In the genomic region with DNA sequence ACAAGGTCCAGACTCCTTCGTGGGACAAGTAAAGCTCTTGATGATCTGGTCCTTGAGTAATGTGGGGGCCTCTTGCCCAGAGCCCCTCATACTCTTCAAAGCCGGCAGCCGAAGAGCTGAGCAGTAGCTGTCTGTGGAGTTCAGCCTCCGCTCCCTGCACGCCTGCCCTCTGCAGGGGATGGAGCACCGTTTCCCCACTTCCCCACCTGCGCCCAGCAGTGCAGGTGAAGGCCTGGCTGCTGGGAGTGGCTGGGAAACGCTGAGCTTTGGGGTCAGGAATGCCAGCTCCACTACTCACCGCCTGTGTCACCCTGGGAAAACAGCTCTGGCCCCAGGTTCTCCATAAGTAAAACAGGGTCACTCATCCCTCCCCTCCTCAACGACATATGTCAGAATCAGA, we compare ENCODE assay signal across 8 cellular contexts. TPM values are rescaled to one million over a fixed set of nuclear protein-coding genes. Genes with fewer than 3 reads are reported as not detected.
A peak's percentile ranks its signal among the peaks of the same experiment; 100 is the strongest.
DNase-seq lines count a peak whose midpoint lies in the region; TF ChIP-seq lines count a peak whose summit lies in the region.
"Not testable (repeated sequence)": the region's sequence is repeated elsewhere in the genome, so short reads cannot be mapped to it uniquely, and the experiment has no call there.

No MANE protein-coding gene starts in this region.

- H3K9ac ChIP-seq in OCI-LY3 (ENCODE audit: low read length) = peak overlapping the region; percentile 52; the same call in 1 of the 2 replicates
- H3K9ac ChIP-seq in neural cell (ENCODE audit: low read length) = peak overlapping the region; percentile 50

- H3K4me1 Mint-ChIP-seq in CD14-positive monocyte = not testable (repeated sequence)
- peaks cover 12% of the 10 kb centered on the region for H3K4me1 Mint-ChIP-seq in activated naive CD4-positive, alpha-beta T cell treated with anti-CD3 and anti-CD28 coated beads for 36 hours (ENCODE audit: low read depth)

- H3K4me3 ChIP-seq in HAP-1 (peak overlapping the region; percentile 31), OCI-LY3 (ENCODE audit: low read length) (peak overlapping the region; percentile 74), iPS-18c (ENCODE audit: insufficient read depth, low read depth, low read length) (peak overlapping the region; percentile 38; the same call in 1 of the 2 replicates), neural cell (ENCODE audit: low read length) (peak overlapping the region; percentile 60), stomach (peak overlapping the region; percentile 34 to 54 (median 52))
- H3K4me3 ChIP-seq in effector memory CD4-positive, alpha-beta T cell (ENCODE audit: insufficient read depth, low read depth, low read length, poor library complexity, severe bottlenecking) = peak overlapping the region; percentile 25

- H3K9me2 ChIP-seq in neural cell (ENCODE audit: insufficient read depth, low read length) = not testable (repeated sequence)

- H3K79me2 ChIP-seq in OCI-LY3 (ENCODE audit: low read length); neural cell (replicated peaks; ENCODE audit: insufficient read depth, low read length): not testable (repeated sequence)

- H3K4me2 ChIP-seq in OCI-LY3 (ENCODE audit: low read length) = peak overlapping the region; percentile 69
- not testable (repeated sequence) for H3K4me2 ChIP-seq in neural cell (ENCODE audit: low read length)

- not testable (repeated sequence) for TF ChIP-seq CTCF in CD14-positive monocyte (IDR thresholded peaks at IDR 0.05); OCI-LY3 (IDR thresholded peaks at IDR 0.05; ENCODE audit: low read depth, low read length); stomach (IDR thresholded peaks at IDR 0.05)
- TF ChIP-seq CTCF in neural cell (IDR thresholded peaks at IDR 0.05; ENCODE audit: poor library complexity, severe bottlenecking) = peak; percentile 31

- in situ Hi-C loops in HAP-1 (cut with MboI; ENCODE audit: low sequenced_read_pairs) = loop anchor here (25.0 kb wide), 2 partner anchors 102 to 502 kb away; partner anchors contain the start of genes ADRA2B and NEURL3

- H3K4me1 ChIP-seq in HAP-1; OCI-LY3 (ENCODE audit: low read length); effector memory CD4-positive, alpha-beta T cell (ENCODE audit: control insufficient read depth, insufficient read depth, low read length, poor library complexity, severe bottlenecking): not testable (repeated sequence)
- H3K4me1 ChIP-seq in stomach = peaks cover 6 to 19% (median 13%) of the 10 kb centered on the region in 4 donors

- H3K4me3 Mint-ChIP-seq in CD14-positive monocyte = peak overlapping the region; percentile 78 to 88
- peak overlapping the region; percentile 52 for H3K4me3 Mint-ChIP-seq in activated naive CD4-positive, alpha-beta T cell treated with anti-CD3 and anti-CD28 coated beads for 36 hours

- not testable (repeated sequence) for H3K27me3 ChIP-seq in HAP-1 (ENCODE audit: low read depth); OCI-LY3 (ENCODE audit: low read depth, low read length); effector memory CD4-positive, alpha-beta T cell (replicated peaks; ENCODE audit: control insufficient read depth, insufficient read depth, low read length, poor library complexity, severe bottlenecking); neural cell (ENCODE audit: insufficient read depth, low read depth, low read length); stomach

- H3K9me3 Mint-ChIP-seq in CD14-positive monocyte; activated naive CD4-positive, alpha-beta T cell treated with anti-CD3 and anti-CD28 coated beads for 36 hours: not testable (repeated sequence)

- H2AFZ ChIP-seq in OCI-LY3 (ENCODE audit: low read depth, low read length) = peak overlapping the region; percentile 25; the same call in 1 of the 2 replicates
- H2AFZ ChIP-seq in neural cell (ENCODE audit: low read depth, low read length) = not testable (repeated sequence)

- not testable (repeated sequence) for TF ChIP-seq POLR2A in stomach (IDR thresholded peaks at IDR 0.05)

- peaks cover 6 to 24% (median 20%) of the 10 kb centered on the region in 3 donors for H3K27me3 Mint-ChIP-seq in CD14-positive monocyte (ENCODE audit: low read depth in 3 of 3)
- H3K27me3 Mint-ChIP-seq in activated naive CD4-positive, alpha-beta T cell treated with anti-CD3 and anti-CD28 coated beads for 36 hours (ENCODE audit: low read depth) = not testable (repeated sequence)

- H4K20me1 ChIP-seq in OCI-LY3 (ENCODE audit: insufficient read depth, low read length); neural cell (ENCODE audit: insufficient read depth): not testable (repeated sequence)

- CTCF ChIA-PET in activated naive CD4-positive, alpha-beta T cell treated with anti-CD3 and anti-CD28 coated beads for 36 hours (lab: Charles Lee) = interaction anchor here (0.6 to 1.4 kb wide), 3 partner anchors 17 to 173 kb away, joined by 3 to 7 read pairs (median 7); partner anchors contain the start of gene ADRA2B

- not testable (repeated sequence) for H3F3A ChIP-seq in neural cell (ENCODE audit: insufficient read depth, low read length, poor library complexity, severe bottlenecking)

- not testable (repeated sequence) for H3K36me3 ChIP-seq in HAP-1 (replicated peaks); OCI-LY3 (replicated peaks; ENCODE audit: low read depth, low read length); effector memory CD4-positive, alpha-beta T cell (ENCODE audit: control insufficient read depth, insufficient read depth, low read length); neural cell (ENCODE audit: insufficient read depth, low read length); stomach

- DNase-seq in CD14-positive monocyte (ENCODE audit: low spot score); HAP-1 (ENCODE audit: low spot score in 2 of 2); effector memory CD4-positive, alpha-beta T cell: not testable (repeated sequence)
- DNase-seq in activated naive CD4-positive, alpha-beta T cell treated with anti-CD3 and anti-CD28 coated beads for 36 hours = peak; percentile 12
- peak; percentile 44 for DNase-seq in stomach

- intact Hi-C loops in CD14-positive monocyte (cut with micrococcal nuclease); stomach (cut with DNase I; ENCODE audit: low total_unique reads): not testable (repeated sequence)
- intact Hi-C loops in activated naive CD4-positive, alpha-beta T cell treated with anti-CD3 and anti-CD28 coated beads for 36 hours (cut with micrococcal nuclease) = loop anchor here (5.0 kb wide), 1 partner anchor 107 kb away; the partner anchor contains the start of gene ADRA2B

- TF ChIP-seq RAD21 in neural cell (conservative IDR thresholded peaks at IDR 0.05) = not testable (repeated sequence)

- TF ChIP-seq EP300 in neural cell (conservative IDR thresholded peaks at IDR 0.05; ENCODE audit: poor library complexity, severe bottlenecking); stomach (IDR thresholded peaks at IDR 0.05): not testable (repeated sequence)

- not testable (repeated sequence) for H3K27ac ChIP-seq in OCI-LY3 (ENCODE audit: low read length); neural cell (ENCODE audit: low read length)
- H3K27ac ChIP-seq in effector memory CD4-positive, alpha-beta T cell (ENCODE audit: insufficient read depth, low read length, poor library complexity, severe bottlenecking) = peak overlapping the region; percentile 45
- H3K27ac ChIP-seq in stomach = peak overlapping the region; percentile 80 to 91 (median 87)

- not testable (repeated sequence) for H3K9me3 ChIP-seq in HAP-1; OCI-LY3 (ENCODE audit: insufficient read depth, low read length); effector memory CD4-positive, alpha-beta T cell (ENCODE audit: control insufficient read depth, low read length); iPS-18c (ENCODE audit: control insufficient read depth, insufficient read depth, low read length); neural cell (ENCODE audit: low read length); stomach

- 0 to 11% (median 5%) methylated on average over 1 to 10 of the region's 10 CpGs for WGBS in stomach, 5 donors

- peak overlapping the region in 5 of 7 donors; percentile 53 to 83 (median 71) for H3K27ac Mint-ChIP-seq in CD14-positive monocyte
- H3K27ac Mint-ChIP-seq in activated naive CD4-positive, alpha-beta T cell treated with anti-CD3 and anti-CD28 coated beads for 36 hours = peak overlapping the region; percentile 51

- H3K36me3 Mint-ChIP-seq in CD14-positive monocyte; activated naive CD4-positive, alpha-beta T cell treated with anti-CD3 and anti-CD28 coated beads for 36 hours (ENCODE audit: low read depth): not testable (repeated sequence)

RNA-seq across cellular contexts. Expression of gene ANKRD36C, which starts 18.2 kb away (rescaled TPM):
- 1 to 10 TPM in 1 of 2 donors, under 1 TPM in 1; 0.95 to 1.1 TPM for polyA plus RNA-seq in CD14-positive monocyte
- total RNA-seq in activated naive CD4-positive, alpha-beta T cell treated with anti-CD3 and anti-CD28 coated beads for 36 hours = 10 to 100 TPM; 23.4 to 27.7 TPM
- polyA plus RNA-seq in neural cell = 76.9 and 90.3 TPM in 2 replicates
- polyA minus RNA-seq in neural cell = 489 and 606 TPM in 2 replicates
- 100 to 1,000 TPM in 4 of 5 donors, 10 to 100 TPM in 1; 67.2 to 582 (median 252) TPM for total RNA-seq in stomach
- 1 to 10 TPM; 1.5 to 5.4 (median 4.3) TPM for polyA plus RNA-seq in stomach

RNA-seq across cellular contexts. Expression of gene GPAT2, which starts 24.9 kb away (rescaled TPM):
- polyA plus RNA-seq in CD14-positive monocyte (under 1 TPM; 0.44 to 0.94 TPM), neural cell (not detected in 2 replicates), stomach (1 to 10 TPM in 2 of 3 donors, under 1 TPM in 1; 0.37 to 3.8 (median 3.7) TPM)
- 10 to 100 TPM; 12.6 to 14.4 TPM for total RNA-seq in activated naive CD4-positive, alpha-beta T cell treated with anti-CD3 and anti-CD28 coated beads for 36 hours
- polyA minus RNA-seq in neural cell = not detected in 2 replicates
- total RNA-seq in stomach = 10 to 100 TPM in 1 of 5 donors, 1 to 10 TPM in 4; 2.6 to 13.6 (median 5.0) TPM

Comparison
In these comparisons a context has a peak if more than half of its experiments do, and no peak if none do; other contexts are left out.
1. RNA of gene ANKRD36C, which starts 18.2 kb away (polyA plus RNA-seq): 76.9 to 90.3 TPM in neural cell; 1.5 to 5.4 TPM in stomach and 0.95 to 1.1 TPM in CD14-positive monocyte; every median in the first group is over 10 times any median in the second.
2. Peak in every context shown above with its lines, with median percentiles within 50 percentile points of each other: H3K4me3 ChIP-seq.